Comparison of ENCODE assay signal across 1 cellular context in genomic region chr19:7182489-7182888, GRCh38.
TF ChIP-seq lines count a peak whose summit lies in the region.

No MANE protein-coding gene starts in this region.

TF ChIP-seq in HepG2, 621 proteins besides CTCF, POLR2A, EP300 and RAD21 (continued from another document):
- TF ChIP-seq GRHL1 (CRISPR knock-in tag; conservative IDR thresholded peaks at IDR 0.05) (no peak), POLR2AphosphoS2 (IDR thresholded peaks at IDR 0.05; ENCODE audit: low read depth, low read length) (no peak)
